Comparison of ENCODE assay signal across 13 cellular contexts in the genomic region with DNA sequence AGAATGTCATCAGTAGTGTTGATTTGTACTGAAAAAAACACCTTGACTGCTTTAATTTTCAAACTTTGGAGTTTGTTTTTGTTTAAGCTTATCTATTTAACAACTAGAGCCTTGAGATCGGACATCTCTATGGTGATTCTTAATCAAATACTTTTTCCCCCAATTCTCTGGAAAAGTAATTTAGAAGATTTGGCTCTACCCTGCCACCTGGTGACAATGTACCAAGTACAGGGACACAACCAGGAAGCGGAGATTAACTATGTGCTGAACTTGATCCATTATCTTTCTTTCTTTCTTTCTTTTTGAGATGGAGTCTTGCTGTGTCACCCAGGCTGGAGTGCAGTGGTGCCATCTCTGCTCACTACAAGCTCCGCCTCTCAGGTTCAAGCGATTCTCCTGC. TPM values are rescaled to one million over a fixed set of nuclear protein-coding genes. Genes with fewer than 3 reads are reported as not detected.
A peak's percentile ranks its signal among the peaks of the same experiment; 100 is the strongest.
DNase-seq lines count a peak whose midpoint lies in the region; ATAC-seq and TF ChIP-seq lines count a peak whose summit lies in the region.
"Had no signal": no experiment of that assay in that cellular context is flagged by ENCODE, and none has a peak within 500 bp of the region (broad histone marks: within the 10 kb centered on the region; RNA-seq: fewer than 3 reads in every experiment).

No MANE protein-coding gene starts in this region.

- no peak overlapping the region for H3K4ac ChIP-seq in neuronal stem cell (ENCODE audit: low read length)

- H2BK5ac ChIP-seq in neuronal stem cell (ENCODE audit: low read length) = no peak overlapping the region

- H3K36me3 ChIP-seq in mammary epithelial cell (ENCODE audit: insufficient read depth, low read length) = peaks cover 5% of the 10 kb centered on the region
- H3K36me3 ChIP-seq in upper lobe of right lung = no peaks in the 10 kb centered on the region
- H3K36me3 ChIP-seq in neuronal stem cell (replicated peaks in 1 of 2; ENCODE audit: control insufficient read depth in 2 of 2, insufficient read depth in 2 of 2, low read length in 2 of 2) = no peaks in the 10 kb centered on the region
- H3K36me3 ChIP-seq: gastroesophageal sphincter had no signal

- H3K79me2 ChIP-seq in mammary epithelial cell (ENCODE audit: insufficient read depth, low read length) = peaks cover 11% of the 10 kb centered on the region

- H3K36me3 Mint-ChIP-seq in MCF 10A (ENCODE audit: insufficient read depth, unreplicated experiment) = no peaks in the 10 kb centered on the region

- no peak overlapping the region for H3K14ac ChIP-seq in neuronal stem cell (ENCODE audit: low read length)

- H3K27me3 Mint-ChIP-seq in MCF 10A (ENCODE audit: insufficient read depth, unreplicated experiment) = no peaks in the 10 kb centered on the region

- intact Hi-C loops in MCF 10A (cut with micrococcal nuclease) (no loop called here), mammary epithelial cell (cut with micrococcal nuclease) (loop anchor here (2.0 to 5.0 kb wide), 2 partner anchors 27 to 99 kb away; a partner anchor contains a TSS), upper lobe of right lung (cut with DNase I) (no loop called here)

- TF ChIP-seq CTCF in MCF 10A (IDR thresholded peaks at IDR 0.05; ENCODE audit: unreplicated experiment) (no peak), mammary epithelial cell (conservative IDR thresholded peaks at IDR 0.05 in 1 of 2, IDR thresholded peaks at IDR 0.05 in 1 of 2; ENCODE audit: extremely low read depth in 1 of 2, insufficient read depth in 1 of 2, low read depth in 1 of 2, low read length in 2 of 2) (peak in 1 of 2 donors; percentile 15), VCaP (conservative IDR thresholded peaks at IDR 0.05) (peak; percentile 71), upper lobe of right lung (IDR thresholded peaks at IDR 0.05) (peak; percentile 28)

- in situ Hi-C loops in mammary epithelial cell (cut with MboI; ENCODE audit: low sequenced_read_pairs in 2 of 2) = no loop called here

- no peak overlapping the region for H4K91ac ChIP-seq in neuronal stem cell (ENCODE audit: low read depth, low read length, poor library complexity)

- no peak overlapping the region for H2BK15ac ChIP-seq in neuronal stem cell (ENCODE audit: low read length)

- H3K23ac ChIP-seq in neuronal stem cell (ENCODE audit: low read depth, low read length, poor library complexity) = no peak overlapping the region

- 100% methylated on average over 4 of the region's 4 CpGs for WGBS in mammary epithelial cell (ENCODE audit: low coverage, missing lambda C conversion rate)
- no CpG with 5 or more reads among the region's 4 CpGs for WGBS in neuronal stem cell (ENCODE audit: extremely low coverage in 2 of 2, insufficient read length in 2 of 2, insufficient replicate concordance in 1 of 2), 2 donors

- no peak overlapping the region for H3K18ac ChIP-seq in neuronal stem cell (ENCODE audit: low read length)

- H3K27ac Mint-ChIP-seq in MCF 10A (ENCODE audit: low read depth, unreplicated experiment) = peak overlapping the region; percentile 88

- H3K4me3 ChIP-seq in mammary epithelial cell (replicated peaks in 1 of 3; ENCODE audit: insufficient read depth in 1 of 3, low read depth in 2 of 3, low read length in 3 of 3) (no peak overlapping the region), upper lobe of right lung (no peak overlapping the region), neuronal stem cell (ENCODE audit: low read length in 2 of 2) (no peak overlapping the region)
- H3K4me3 ChIP-seq: gastroesophageal sphincter, lung, psoas muscle had no signal

- peaks cover 18% of the 10 kb centered on the region for H3K4me1 Mint-ChIP-seq in MCF 10A (ENCODE audit: insufficient read depth, unreplicated experiment)

- no peak overlapping the region for H2BK12ac ChIP-seq in neuronal stem cell (ENCODE audit: low read length)

- CTCF ChIA-PET in MCF 10A (lab: Yijun Ruan, JAX) = interaction anchor here (1.1 to 3.7 kb wide), 4 partner anchors 28 to 101 kb away, joined by 3 to 17 read pairs (median 8); a partner anchor contains a TSS
- CTCF ChIA-PET in mammary epithelial cell (lab: Charles Lee; ENCODE audit: low non-redundant PET) = no interaction called here

- no peaks in the 10 kb centered on the region for H3K79me1 ChIP-seq in neuronal stem cell (ENCODE audit: low read depth, low read length)

- H4K20me1 ChIP-seq in mammary epithelial cell (ENCODE audit: insufficient read depth, low read length) = no peaks in the 10 kb centered on the region

- no peak overlapping the region for H3K27ac ChIP-seq in mammary epithelial cell (ENCODE audit: insufficient read depth, low read depth, low read length)
- H3K27ac ChIP-seq in VCaP = no peak overlapping the region
- no peak overlapping the region for H3K27ac ChIP-seq in upper lobe of right lung
- no peak overlapping the region for H3K27ac ChIP-seq in neuronal stem cell (replicated peaks; ENCODE audit: low read length)
- H3K27ac ChIP-seq: gastroesophageal sphincter, psoas muscle had no signal

- H3K9me3 Mint-ChIP-seq in MCF 10A (ENCODE audit: unreplicated experiment) = no peaks in the 10 kb centered on the region

- no peak for ATAC-seq in upper lobe of right lung
- no peak for ATAC-seq in HG02798 (IDR thresholded peaks at IDR 0.05; ENCODE audit: poor library complexity, unreplicated experiment)
- ATAC-seq: gastroesophageal sphincter, psoas muscle had no signal

- H3K27me3 ChIP-seq in mammary epithelial cell (ENCODE audit: insufficient read depth, low read length) (no peaks in the 10 kb centered on the region), upper lobe of right lung (no peaks in the 10 kb centered on the region), neuronal stem cell (ENCODE audit: control insufficient read depth in 3 of 3, insufficient read depth in 3 of 3, low read depth in 1 of 3, low read length in 3 of 3) (peaks cover 0 to 9% (median 0%) of the 10 kb centered on the region in 3 experiments)
- H3K27me3 ChIP-seq: gastroesophageal sphincter had no signal

- no peak overlapping the region for H2AK5ac ChIP-seq in neuronal stem cell (ENCODE audit: low read depth, low read length)

- H3K9ac ChIP-seq in mammary epithelial cell (ENCODE audit: insufficient read depth, low read length) (no peak overlapping the region), neuronal stem cell (ENCODE audit: low read depth, low read length, poor library complexity) (no peak overlapping the region)

- no peak overlapping the region for H2AFZ ChIP-seq in mammary epithelial cell (ENCODE audit: low read depth, low read length)
- H2AFZ ChIP-seq in neuronal stem cell (ENCODE audit: low read length) = no peak overlapping the region

- peak; percentile 5 for DNase-seq in MCF 10A (ENCODE audit: unreplicated experiment)
- no peak for DNase-seq in mammary epithelial cell
- DNase-seq in kidney tubule cell (ENCODE audit: low spot score) = peak; percentile 10
- DNase-seq in upper lobe of right lung = no peak
- DNase-seq in neuronal stem cell (ENCODE audit: low spot score) = no peak
- no peak for DNase-seq in NCI-H2029 (lab: John Stamatoyannopoulos, UW)
- DNase-seq: activated naive CD4-positive, alpha-beta T cell treated with anti-CD3 and anti-CD28 coated beads, Interleukin-2, amount 50 U/mL, for 16 hours; NCI-H187; psoas muscle had no signal

- BruUV-seq in MCF 10A (replicated peaks; lab: Mats Ljungman, UMichigan) = no TSS peak
- no TSS peak for BruUV-seq in mammary epithelial cell (replicated peaks; lab: Mats Ljungman, UMichigan)

- POLR2A ChIA-PET in MCF 10A (lab: Yijun Ruan, JAX) = interaction anchor here (0.7 to 2.8 kb wide), 5 partner anchors 9 to 100 kb away, joined by 3 to 17 read pairs (median 4); a partner anchor contains a TSS

- peaks cover 18% of the 10 kb centered on the region for H3K4me1 ChIP-seq in mammary epithelial cell (ENCODE audit: insufficient read depth, low read length)
- H3K4me1 ChIP-seq in upper lobe of right lung = no peaks in the 10 kb centered on the region
- peaks cover 0 to 6% of the 10 kb centered on the region in 2 donors for H3K4me1 ChIP-seq in neuronal stem cell (ENCODE audit: control insufficient read depth in 2 of 2, insufficient read depth in 1 of 2, low read depth in 1 of 2, low read length in 2 of 2)
- H3K4me1 ChIP-seq: gastroesophageal sphincter, psoas muscle had no signal

- H3K9me3 ChIP-seq in mammary epithelial cell (replicated peaks; ENCODE audit: insufficient read depth, low read length) (peaks cover 8% of the 10 kb centered on the region), upper lobe of right lung (peaks cover 10% of the 10 kb centered on the region), neuronal stem cell (replicated peaks in 1 of 2; ENCODE audit: control insufficient read depth in 2 of 2, insufficient read depth in 1 of 2, low read depth in 1 of 2, low read length in 2 of 2) (peaks cover 0 to 2% of the 10 kb centered on the region in 2 donors)

- dilution Hi-C loops in mammary epithelial cell (cut with HindIII; ENCODE audit: low sequenced_read_pairs) = no loop called here

- no peak overlapping the region for H3K4me2 ChIP-seq in mammary epithelial cell (ENCODE audit: insufficient read depth, low read depth, low read length)
- H3K4me2 ChIP-seq in neuronal stem cell (ENCODE audit: insufficient read depth, low read length, poor library complexity, severe bottlenecking) = no peak overlapping the region

- no peak overlapping the region for H2BK120ac ChIP-seq in neuronal stem cell (ENCODE audit: low read depth, low read length)

- no peak overlapping the region for H4K8ac ChIP-seq in neuronal stem cell (ENCODE audit: low read depth, low read length)

- no peak overlapping the region for H3K4me3 Mint-ChIP-seq in MCF 10A (ENCODE audit: unreplicated experiment)

RNA-seq across cellular contexts. Expression of a gene that starts 30.8 kb away (rescaled TPM):
- total RNA-seq in MCF 10A (2022) (1.9 and 3.2 TPM in 2 replicates), mammary epithelial cell (1 to 10 TPM; 8.0 to 9.3 TPM), upper lobe of right lung (4.3 TPM)
- polyA plus RNA-seq in mammary epithelial cell = 3.7 TPM
- 19.3 TPM for polyA minus RNA-seq in mammary epithelial cell
- 0.07 TPM for polyA plus RNA-seq in neuronal stem cell (2013, experiment 1 of 2)
- 0.03 TPM for polyA plus RNA-seq in neuronal stem cell (2013, experiment 2 of 2)

Comparison
In these comparisons a context has a peak if more than half of its experiments do, and no peak if none do; other contexts are left out.
1. DNase-seq: peak in MCF 10A (single experiment) and kidney tubule cell (single experiment); none in mammary epithelial cell (single experiment), upper lobe of right lung (single experiment), neuronal stem cell (single experiment) and NCI-H2029 (single experiment).